ENCODE assay signal across 27 cellular contexts in genomic region chrX:81564851-81565250, GRCh38.
"Had no signal": no experiment of that assay in that cellular context is flagged by ENCODE, and none has a peak within 500 bp of the region (broad histone marks: within the 10 kb centered on the region; RNA-seq: fewer than 3 reads in every experiment).

No MANE protein-coding gene starts in this region.

- H3K27ac ChIP-seq: neutrophil, pancreas, prostate gland, right atrium auricular region, right lobe of liver, sigmoid colon, stomach, testis, tibial artery, upper lobe of left lung, vagina had no signal

- H3K4me3 ChIP-seq: pancreas, prostate gland, right atrium auricular region, right lobe of liver, sigmoid colon, stomach, testis, tibial artery, upper lobe of left lung, vagina had no signal

- H3K9me3 ChIP-seq: neutrophil, pancreas, prostate gland, right atrium auricular region, right lobe of liver, sigmoid colon, stomach, testis, tibial artery, upper lobe of left lung, vagina had no signal

- ATAC-seq: naive thymus-derived CD8-positive, alpha-beta T cell; pancreas; right lobe of liver; stimulated activated effector memory CD8-positive, alpha-beta T cell treated with anti-CD3 and anti-CD28 coated beads, Interleukin-12 subunit alpha, Interleukin-12 subunit beta, amount 100 ng/mL, for 72 hours; stimulated activated naive B cell treated with anti-CD40 and anti-IgM and Interleukin-4, amounts not matched to agents 10 μg/mL and 1 μg/mL and 100 μg/mL, for 72 hours had no signal

- H3K9me3 Mint-ChIP-seq: naive thymus-derived CD8-positive, alpha-beta T cell; stimulated activated effector memory CD8-positive, alpha-beta T cell treated with anti-CD3 and anti-CD28 coated beads, Interleukin-12 subunit alpha, Interleukin-12 subunit beta, amount 100 ng/mL, for 72 hours; stimulated activated naive B cell treated with anti-CD40 and anti-IgM and Interleukin-4, amounts not matched to agents 10 μg/mL and 1 μg/mL and 100 μg/mL, for 72 hours; stimulated activated naive CD8-positive, alpha-beta T cell treated with anti-CD3 and anti-CD28 coated beads, Interleukin-15, Interleukin-2, amounts not matched to agents 100 ng/mL and 50 ng/mL, for 24 hours had no signal

- H3K36me3 ChIP-seq: neutrophil, pancreas, prostate gland, right atrium auricular region, right lobe of liver, sigmoid colon, stomach, tibial artery, upper lobe of left lung, vagina had no signal

- H3K4me1 ChIP-seq: pancreas, prostate gland, right atrium auricular region, right lobe of liver, sigmoid colon, stomach, testis, tibial artery, upper lobe of left lung, vagina had no signal

- H3K27me3 Mint-ChIP-seq: naive thymus-derived CD8-positive, alpha-beta T cell; natural killer cell treated with Interleukin-12 subunit alpha and Interleukin-12 subunit beta and Interleukin-15 and Interleukin-18, amount 100 ng/mL, for 72 hours; stimulated activated naive B cell treated with anti-CD40 and anti-IgM and Interleukin-4, amounts not matched to agents 10 μg/mL and 1 μg/mL and 100 μg/mL, for 72 hours; stimulated activated naive CD8-positive, alpha-beta T cell treated with anti-CD3 and anti-CD28 coated beads, Interleukin-15, Interleukin-2, amounts not matched to agents 100 ng/mL and 50 ng/mL, for 24 hours had no signal

- H3K36me3 Mint-ChIP-seq: naive thymus-derived CD8-positive, alpha-beta T cell; natural killer cell treated with Interleukin-12 subunit alpha and Interleukin-12 subunit beta and Interleukin-15 and Interleukin-18, amount 100 ng/mL, for 72 hours; stimulated activated effector memory CD8-positive, alpha-beta T cell treated with anti-CD3 and anti-CD28 coated beads, Interleukin-12 subunit alpha, Interleukin-12 subunit beta, amount 100 ng/mL, for 72 hours; stimulated activated naive B cell treated with anti-CD40 and anti-IgM and Interleukin-4, amounts not matched to agents 10 μg/mL and 1 μg/mL and 100 μg/mL, for 72 hours had no signal

- H3K27ac Mint-ChIP-seq: naive thymus-derived CD8-positive, alpha-beta T cell; natural killer cell treated with Interleukin-12 subunit alpha and Interleukin-12 subunit beta and Interleukin-15 and Interleukin-18, amount 100 ng/mL, for 72 hours; nephron progenitor cell; stimulated activated effector memory CD8-positive, alpha-beta T cell treated with anti-CD3 and anti-CD28 coated beads, Interleukin-12 subunit alpha, Interleukin-12 subunit beta, amount 100 ng/mL, for 72 hours; stimulated activated naive B cell treated with anti-CD40 and anti-IgM and Interleukin-4, amounts not matched to agents 10 μg/mL and 1 μg/mL and 100 μg/mL, for 72 hours; stimulated activated naive CD8-positive, alpha-beta T cell treated with anti-CD3 and anti-CD28 coated beads, Interleukin-15, Interleukin-2, amounts not matched to agents 100 ng/mL and 50 ng/mL, for 24 hours had no signal

- H3K4me3 Mint-ChIP-seq: naive thymus-derived CD8-positive, alpha-beta T cell; natural killer cell treated with Interleukin-12 subunit alpha and Interleukin-12 subunit beta and Interleukin-15 and Interleukin-18, amount 100 ng/mL, for 72 hours; nephron progenitor cell; neural crest cell; stimulated activated effector memory CD8-positive, alpha-beta T cell treated with anti-CD3 and anti-CD28 coated beads, Interleukin-12 subunit alpha, Interleukin-12 subunit beta, amount 100 ng/mL, for 72 hours; stimulated activated naive B cell treated with anti-CD40 and anti-IgM and Interleukin-4, amounts not matched to agents 10 μg/mL and 1 μg/mL and 100 μg/mL, for 72 hours; stimulated activated naive CD8-positive, alpha-beta T cell treated with anti-CD3 and anti-CD28 coated beads, Interleukin-15, Interleukin-2, amounts not matched to agents 100 ng/mL and 50 ng/mL, for 24 hours had no signal

- H3K4me1 Mint-ChIP-seq: naive thymus-derived CD8-positive, alpha-beta T cell; nephron progenitor cell; neural crest cell; stimulated activated effector memory CD8-positive, alpha-beta T cell treated with anti-CD3 and anti-CD28 coated beads, Interleukin-12 subunit alpha, Interleukin-12 subunit beta, amount 100 ng/mL, for 72 hours; stimulated activated naive B cell treated with anti-CD40 and anti-IgM and Interleukin-4, amounts not matched to agents 10 μg/mL and 1 μg/mL and 100 μg/mL, for 72 hours had no signal

- DNase-seq: naive thymus-derived CD8-positive, alpha-beta T cell; nephron progenitor cell; nucleus accumbens; pancreas; retina; right lobe of liver; sigmoid colon; small intestine; stimulated activated CD4-positive, alpha-beta T cell treated with anti-CD3 and anti-CD28 coated beads, Interleukin-15, amount 100 ng/mL, for 24 hours; stimulated activated CD4-positive, alpha-beta T cell treated with anti-CD3 and anti-CD28 coated beads, Interleukin-2, amount 100 ng/mL, for 24 hours; stimulated activated CD4-positive, alpha-beta T cell treated with anti-CD3 and anti-CD28 coated beads, Interleukin-2, amount 100 ng/mL, for 48 hours; stimulated activated CD4-positive, alpha-beta T cell treated with anti-CD3 and anti-CD28 coated beads, Interleukin-4, amount 100 ng/mL, for 24 hours; stimulated activated naive B cell treated with anti-CD40 and anti-IgM and Interleukin-4, amounts not matched to agents 10 μg/mL and 1 μg/mL and 100 μg/mL, for 72 hours; stimulated activated naive CD4-positive, alpha-beta T cell treated with Interleukin-2 at 50 U/mL for 16 hours; stomach; testis; tibial artery; trophoblast cell; upper lobe of left lung had no signal

- H3K27me3 ChIP-seq: neutrophil, pancreas, right atrium auricular region, right lobe of liver, sigmoid colon, testis, tibial artery, upper lobe of left lung, vagina had no signal
